ENCODE assay signal across 25 cellular contexts in genomic region chr14:99724939-99725773, GRCh38. TPM values are rescaled to one million over a fixed set of nuclear protein-coding genes. Genes with fewer than 3 reads are reported as not detected.
DNase-seq lines count a peak whose midpoint lies in the region; ATAC-seq and TF ChIP-seq lines count a peak whose summit lies in the region.
"Had no signal": no experiment of that assay in that cellular context is flagged by ENCODE, and none has a peak within 500 bp of the region (broad histone marks: within the 10 kb centered on the region; RNA-seq: fewer than 3 reads in every experiment).

No MANE protein-coding gene starts in this region.

- 96% methylated on average over 15 of the region's 15 CpGs for WGBS in right cardiac atrium
- WGBS in neuronal stem cell (ENCODE audit: extremely low coverage in 2 of 2, insufficient read length in 2 of 2, insufficient replicate concordance in 1 of 2), 2 donors, result no CpG with 5 or more reads among the region's 15 CpGs
- WGBS in aorta, 2 donors, result 96% methylated on average over 15 of the region's 15 CpGs

- TF ChIP-seq CTCF in chondrocyte (IDR thresholded peaks at IDR 0.05) (no peak), Calu3 (IDR thresholded peaks at IDR 0.05; ENCODE audit: unreplicated experiment) (no peak)

- no peaks in the 10 kb centered on the region for H3K4me1 Mint-ChIP-seq in chondrocyte (ENCODE audit: low read depth)
- no peaks in the 10 kb centered on the region for H3K4me1 Mint-ChIP-seq in Calu3 (ENCODE audit: low read depth, unreplicated experiment)

- H3K36me3 ChIP-seq in neuronal stem cell (replicated peaks in 1 of 2; ENCODE audit: control insufficient read depth in 2 of 2, insufficient read depth in 2 of 2, low read length in 2 of 2), result no peaks in the 10 kb centered on the region
- no peaks in the 10 kb centered on the region for H3K36me3 ChIP-seq in aorta (ENCODE audit: control insufficient read depth in 1 of 2, insufficient read depth in 2 of 2, low read length in 1 of 2)
- H3K36me3 ChIP-seq: breast epithelium, gastroesophageal sphincter, neural progenitor cell, thoracic aorta had no signal

- H2BK120ac ChIP-seq in neuronal stem cell (ENCODE audit: low read depth, low read length), result no peak overlapping the region

- CTCF ChIA-PET in Calu3 (lab: Charles Lee), result no interaction called here

- H3K27me3 Mint-ChIP-seq in chondrocyte (ENCODE audit: low read depth), result peaks cover 7% of the 10 kb centered on the region
- H3K27me3 Mint-ChIP-seq in Calu3 (ENCODE audit: unreplicated experiment), result peaks cover 60% of the 10 kb centered on the region

- H3K9me3 Mint-ChIP-seq in chondrocyte (ENCODE audit: low read depth), result no peaks in the 10 kb centered on the region
- no peaks in the 10 kb centered on the region for H3K9me3 Mint-ChIP-seq in Calu3 (ENCODE audit: low read depth, unreplicated experiment)
- H3K9me3 Mint-ChIP-seq: endodermal cell; stimulated activated naive B cell treated with anti-CD40 and anti-IgM and Interleukin-4, amounts not matched to agents 10 μg/mL and 1 μg/mL and 100 μg/mL, for 72 hours; T-helper 2 cell treated with Interferon-gamma antibody and Interleukin-4, amounts not matched to agents 5 μg/mL and 100 μg/mL, for 36 hours had no signal

- peak overlapping the region; percentile 32 for H3K14ac ChIP-seq in neuronal stem cell (ENCODE audit: low read length)

- intact Hi-C loops in right cardiac atrium (cut with DNase I), result no loop called here
- intact Hi-C loops in left cardiac atrium (cut with DNase I), result no loop called here
- intact Hi-C loops in aorta (cut with DNase I), result no loop called here
- intact Hi-C loops in Calu3 (cut with micrococcal nuclease; ENCODE audit: unreplicated experiment), result no loop called here

- peak overlapping the region; percentile 98 for H2BK12ac ChIP-seq in neuronal stem cell (ENCODE audit: low read length)

- H2AK5ac ChIP-seq in neuronal stem cell (ENCODE audit: low read depth, low read length), result peak overlapping the region; percentile 73

- H2BK15ac ChIP-seq in neuronal stem cell (ENCODE audit: low read length), result no peak overlapping the region

- peak in 2 of 3 donors; percentile 33 to 39 for DNase-seq in right cardiac atrium
- DNase-seq in left cardiac atrium, result no peak
- DNase-seq in chondrocyte (ENCODE audit: low spot score), result peak; percentile 87
- DNase-seq in neuronal stem cell (ENCODE audit: low spot score), result no peak
- DNase-seq in aorta, result peak; percentile 35 to 68
- DNase-seq in Calu3, result no peak
- no peak for DNase-seq in MV-4-11 (lab: John Stamatoyannopoulos, UW)
- DNase-seq: activated naive CD4-positive, alpha-beta T cell; C1 segment of cervical spinal cord; cortex of kidney; HCEC 1CT; hypothalamus; NCI-H1105 treated with DMSO at 0.1 percent for 48 hours; NCI-H2081; NCI-H226; stimulated activated CD4-positive, alpha-beta T cell treated with anti-CD3 and anti-CD28 coated beads, Interleukin-4, amount 100 ng/mL, for 24 hours; stimulated activated naive B cell treated with anti-CD40 and anti-IgM and Interleukin-4, amounts not matched to agents 10 μg/mL and 1 μg/mL and 100 μg/mL, for 72 hours had no signal

- H3K4me3 Mint-ChIP-seq in chondrocyte (ENCODE audit: unreplicated experiment) (no peak overlapping the region), Calu3 (ENCODE audit: low read depth, unreplicated experiment) (no peak overlapping the region)
- H3K4me3 Mint-ChIP-seq: endodermal cell; neural progenitor cell; stimulated activated naive B cell treated with anti-CD40 and anti-IgM and Interleukin-4, amounts not matched to agents 10 μg/mL and 1 μg/mL and 100 μg/mL, for 72 hours; T-helper 2 cell treated with Interferon-gamma antibody and Interleukin-4, amounts not matched to agents 5 μg/mL and 100 μg/mL, for 36 hours had no signal

- H3K9ac ChIP-seq in neuronal stem cell (ENCODE audit: low read depth, low read length, poor library complexity), result no peak overlapping the region
- H3K9ac ChIP-seq: neural progenitor cell had no signal

- no peaks in the 10 kb centered on the region for H3K27me3 ChIP-seq in right cardiac atrium (ENCODE audit: control insufficient read depth, insufficient read depth)
- no peaks in the 10 kb centered on the region for H3K27me3 ChIP-seq in neuronal stem cell (ENCODE audit: control insufficient read depth in 3 of 3, insufficient read depth in 3 of 3, low read depth in 1 of 3, low read length in 3 of 3)
- no peaks in the 10 kb centered on the region for H3K27me3 ChIP-seq in aorta (ENCODE audit: control insufficient read depth in 1 of 2, insufficient read depth in 2 of 2, low read length in 1 of 2)
- H3K27me3 ChIP-seq: gastroesophageal sphincter, neural progenitor cell had no signal

- BruUV-seq in Calu3 (replicated peaks; lab: Mats Ljungman, UMichigan), result no TSS peak

- H2AFZ ChIP-seq in neuronal stem cell (ENCODE audit: low read length), result no peak overlapping the region
- H2AFZ ChIP-seq: neural progenitor cell had no signal

- H3K4me2 ChIP-seq in neuronal stem cell (ENCODE audit: insufficient read depth, low read length, poor library complexity, severe bottlenecking), result no peak overlapping the region

- peak overlapping the region; percentile 29 for H3K18ac ChIP-seq in neuronal stem cell (ENCODE audit: low read length)

- peaks cover 3% of the 10 kb centered on the region for H3K79me1 ChIP-seq in neuronal stem cell (ENCODE audit: low read depth, low read length)

- H4K91ac ChIP-seq in neuronal stem cell (ENCODE audit: low read depth, low read length, poor library complexity), result no peak overlapping the region

- H3K4me3 ChIP-seq in right cardiac atrium (ENCODE audit: low read length), result no peak overlapping the region
- no peak overlapping the region for H3K4me3 ChIP-seq in neuronal stem cell (ENCODE audit: low read length in 2 of 2)
- no peak overlapping the region for H3K4me3 ChIP-seq in aorta (ENCODE audit: low read length in 2 of 2)
- H3K4me3 ChIP-seq: breast epithelium, gastroesophageal sphincter, lung, neural progenitor cell, thoracic aorta had no signal

- H3K27ac ChIP-seq in right cardiac atrium (ENCODE audit: low read length), result no peak overlapping the region
- H3K27ac ChIP-seq in neuronal stem cell (replicated peaks; ENCODE audit: low read length), result no peak overlapping the region
- H3K27ac ChIP-seq in aorta (ENCODE audit: low read depth in 1 of 2, low read length in 2 of 2), result no peak overlapping the region
- H3K27ac ChIP-seq: breast epithelium, gastroesophageal sphincter, neural progenitor cell, thoracic aorta had no signal

- H3K9me3 ChIP-seq in right cardiac atrium (ENCODE audit: control insufficient read depth, low read length) (no peaks in the 10 kb centered on the region), neuronal stem cell (replicated peaks in 1 of 2; ENCODE audit: control insufficient read depth in 2 of 2, insufficient read depth in 1 of 2, low read depth in 1 of 2, low read length in 2 of 2) (no peaks in the 10 kb centered on the region), aorta (ENCODE audit: control insufficient read depth, low read length) (no peaks in the 10 kb centered on the region)
- H3K9me3 ChIP-seq: breast epithelium, gastroesophageal sphincter, thoracic aorta had no signal

- ATAC-seq in right cardiac atrium (no peak), left cardiac atrium (no peak), aorta (ENCODE audit: low FRiP score) (no peak), HG02642 (IDR thresholded peaks at IDR 0.05; ENCODE audit: poor library complexity, unreplicated experiment) (no peak)
- ATAC-seq: gastroesophageal sphincter; stimulated activated naive B cell treated with anti-CD40 and anti-IgM and Interleukin-4, amounts not matched to agents 10 μg/mL and 1 μg/mL and 100 μg/mL, for 72 hours had no signal

- no peak overlapping the region for H2BK5ac ChIP-seq in neuronal stem cell (ENCODE audit: low read length)

- H3K4me1 ChIP-seq in right cardiac atrium (ENCODE audit: control insufficient read depth, insufficient read depth, low read length), result no peaks in the 10 kb centered on the region
- peaks cover 2 to 5% of the 10 kb centered on the region in 2 donors for H3K4me1 ChIP-seq in neuronal stem cell (ENCODE audit: control insufficient read depth in 2 of 2, insufficient read depth in 1 of 2, low read depth in 1 of 2, low read length in 2 of 2)
- no peaks in the 10 kb centered on the region for H3K4me1 ChIP-seq in aorta (ENCODE audit: control insufficient read depth in 1 of 2, insufficient read depth in 2 of 2, low read length in 2 of 2)
- H3K4me1 ChIP-seq: breast epithelium had no signal

- H3K27ac Mint-ChIP-seq in chondrocyte (ENCODE audit: unreplicated experiment), result no peak overlapping the region
- no peak overlapping the region for H3K27ac Mint-ChIP-seq in Calu3 (ENCODE audit: unreplicated experiment)
- H3K27ac Mint-ChIP-seq: endodermal cell; neural progenitor cell; T-helper 2 cell treated with Interferon-gamma antibody and Interleukin-4, amounts not matched to agents 5 μg/mL and 100 μg/mL, for 36 hours had no signal

- H4K8ac ChIP-seq in neuronal stem cell (ENCODE audit: low read depth, low read length), result no peak overlapping the region

- H3K4ac ChIP-seq in neuronal stem cell (ENCODE audit: low read length), result no peak overlapping the region

- H3K36me3 Mint-ChIP-seq in chondrocyte (ENCODE audit: low read depth), result no peaks in the 10 kb centered on the region
- H3K36me3 Mint-ChIP-seq in Calu3 (ENCODE audit: insufficient read depth, unreplicated experiment), result no peaks in the 10 kb centered on the region
- H3K36me3 Mint-ChIP-seq: neural progenitor cell; stimulated activated naive B cell treated with anti-CD40 and anti-IgM and Interleukin-4, amounts not matched to agents 10 μg/mL and 1 μg/mL and 100 μg/mL, for 72 hours had no signal

- peak overlapping the region; percentile 76 for H3K23ac ChIP-seq in neuronal stem cell (ENCODE audit: low read depth, low read length, poor library complexity)

RNA-seq across cellular contexts. Expression of gene CYP46A1, which starts 41.1 kb away (rescaled TPM):
- total RNA-seq in right cardiac atrium, result 1 to 10 TPM; 5.7 to 9.2 (median 7.9) TPM
- 5.8 TPM for polyA plus RNA-seq in right cardiac atrium
- total RNA-seq in left cardiac atrium, result 1 to 10 TPM; 4.1 to 4.7 TPM
- total RNA-seq in chondrocyte, result 0.72 to 2.8 TPM (median 1.2 TPM) in 3 replicates
- polyA plus RNA-seq in neuronal stem cell (2013, experiment 1 of 2), result 1.5 TPM
- polyA plus RNA-seq in neuronal stem cell (2013, experiment 2 of 2), result 1.6 TPM
- total RNA-seq in aorta, result 1 to 10 TPM in 1 of 2 donors, under 1 TPM in 1; 0.68 to 3.7 TPM
- polyA plus RNA-seq in aorta, result under 1 TPM in 1 of 2 donors, not detected in 1; 0.97 TPM
- not detected in 2 replicates for total RNA-seq in Calu3 (2022)

Comparison
In these comparisons a context has a peak if more than half of its experiments do, and no peak if none do; other contexts are left out.
1. DNase-seq: peak in right cardiac atrium (2 of 3), chondrocyte (single experiment) and aorta (2 of 2); none in left cardiac atrium (single experiment), neuronal stem cell (single experiment), Calu3 (single experiment) and MV-4-11 (single experiment).